Comparison of ENCODE assay signal across 1 cellular context in genomic region chrX:47796433-47796906, GRCh38.
TF ChIP-seq lines count a peak whose summit lies in the region.

No MANE protein-coding gene starts in this region.

TF ChIP-seq in SK-N-SH treated with all-trans-retinoic acid at 6 μM for 48 hours, 23 proteins besides CTCF, POLR2A, EP300 and RAD21 (continued from another document):
- TF ChIP-seq PATZ1 (CRISPR knock-in tag; IDR thresholded peaks at IDR 0.05; ENCODE audit: borderline replicate concordance) (no peak), ZFP30 (CRISPR knock-in tag; IDR thresholded peaks at IDR 0.05) (no peak)
